8 cellular contexts compared by ENCODE assay signal in genomic region chr20:46757754-46758678, GRCh38. TPM values are rescaled to one million over a fixed set of nuclear protein-coding genes. Genes with fewer than 3 reads are reported as not detected.
A peak's percentile ranks its signal among the peaks of the same experiment; 100 is the strongest.
DNase-seq lines count a peak whose midpoint lies in the region; ATAC-seq and TF ChIP-seq lines count a peak whose summit lies in the region.

No MANE protein-coding gene starts in this region.

- CTCF ChIA-PET in BJ (lab: Yijun Ruan, JAX) = interaction anchor here (0.6 to 5.8 kb wide), 17 partner anchors 11 to 516 kb away, joined by 3 to 38 read pairs (median 3); no protein-coding TSS in a partner anchor
- CTCF ChIA-PET in activated CD8-positive, alpha-beta T cell treated with anti-CD3 and anti-CD28 coated beads, Interleukin-2, amount 10 ng/mL, durations not matched to agents 7 days and 5 days (lab: Charles Lee) = interaction anchor here (0.6 to 1.5 kb wide), 6 partner anchors 9 to 407 kb away, joined by 3 read pairs; no protein-coding TSS in a partner anchor
- CTCF ChIA-PET in naive thymus-derived CD4-positive, alpha-beta T cell (lab: Charles Lee) = no interaction called here

- ATAC-seq in activated CD8-positive, alpha-beta T cell treated with anti-CD3 and anti-CD28 coated beads, Interleukin-2, amount 10 ng/mL, durations not matched to agents 7 days and 5 days = peak; percentile 61
- peak; percentile 78 for ATAC-seq in naive thymus-derived CD4-positive, alpha-beta T cell
- ATAC-seq in stimulated activated naive CD8-positive, alpha-beta T cell treated with anti-CD3 and anti-CD28 coated beads, Interleukin-15, Interleukin-2, amounts not matched to agents 100 U/mL and 50 U/mL, for 24 hours = peak; percentile 46
- no peak for ATAC-seq in GM21390 (IDR thresholded peaks at IDR 0.05; ENCODE audit: unreplicated experiment)

- H3K9me3 ChIP-seq in naive thymus-derived CD4-positive, alpha-beta T cell (ENCODE audit: control insufficient read depth in 2 of 3, low read length in 3 of 3) = no peaks in the 10 kb centered on the region

- peaks cover 8% of the 10 kb centered on the region for H3K4me1 Mint-ChIP-seq in activated CD8-positive, alpha-beta T cell treated with anti-CD3 and anti-CD28 coated beads, Interleukin-2, amount 10 ng/mL, durations not matched to agents 7 days and 5 days (ENCODE audit: low read depth)
- H3K4me1 Mint-ChIP-seq in endothelial cell (ENCODE audit: unreplicated experiment) = no peaks in the 10 kb centered on the region
- H3K4me1 Mint-ChIP-seq in naive thymus-derived CD4-positive, alpha-beta T cell = peaks cover 4 to 10% (median 6%) of the 10 kb centered on the region in 7 donors

- DNase-seq in BJ (ENCODE audit: low read depth) (no peak), HFF-Myc (ENCODE audit: extremely low read depth, low read depth) (peak; percentile 35), NCI-H748 (lab: John Stamatoyannopoulos, UW; ENCODE audit: unreplicated experiment) (peak; percentile 60), endothelial cell (ENCODE audit: low spot score) (peak; percentile 56)
- peak; percentile 77 for DNase-seq in activated CD8-positive, alpha-beta T cell treated with anti-CD3 and anti-CD28 coated beads, Interleukin-2, amount 10 ng/mL, durations not matched to agents 7 days and 5 days
- DNase-seq in naive thymus-derived CD4-positive, alpha-beta T cell = peak in 8 of 9 donors; percentile 21 to 51 (median 42)
- DNase-seq in stimulated activated naive CD8-positive, alpha-beta T cell treated with anti-CD3 and anti-CD28 coated beads, Interleukin-15, Interleukin-2, amounts not matched to agents 100 U/mL and 50 U/mL, for 24 hours = peak; percentile 56

- POLR2A ChIA-PET in BJ (lab: Charles Lee) = no interaction called here
- POLR2A ChIA-PET in activated CD8-positive, alpha-beta T cell treated with anti-CD3 and anti-CD28 coated beads, Interleukin-2, amount 10 ng/mL, durations not matched to agents 7 days and 5 days (lab: Charles Lee) = interaction anchor here (0.7 kb wide), 1 partner anchor 25 kb away, joined by 4 read pairs; no protein-coding TSS in a partner anchor
- POLR2A ChIA-PET in naive thymus-derived CD4-positive, alpha-beta T cell (lab: Charles Lee) = no interaction called here

- H3K27me3 ChIP-seq in BJ (ENCODE audit: control insufficient read depth, insufficient read depth, low read length) = peaks cover 3% of the 10 kb centered on the region; the same call in 1 of the 2 replicates
- no peaks in the 10 kb centered on the region for H3K27me3 ChIP-seq in naive thymus-derived CD4-positive, alpha-beta T cell (ENCODE audit: control insufficient read depth in 2 of 2, insufficient read depth in 2 of 2, low read length in 2 of 2)

- H3K36me3 Mint-ChIP-seq in activated CD8-positive, alpha-beta T cell treated with anti-CD3 and anti-CD28 coated beads, Interleukin-2, amount 10 ng/mL, durations not matched to agents 7 days and 5 days (ENCODE audit: low read depth) = no peaks in the 10 kb centered on the region
- no peaks in the 10 kb centered on the region for H3K36me3 Mint-ChIP-seq in endothelial cell (ENCODE audit: low read depth, unreplicated experiment)
- H3K36me3 Mint-ChIP-seq in naive thymus-derived CD4-positive, alpha-beta T cell = no peaks in the 10 kb centered on the region

- H3K36me3 ChIP-seq in BJ (ENCODE audit: control insufficient read depth, insufficient read depth, low read length) = no peaks in the 10 kb centered on the region
- no peaks in the 10 kb centered on the region for H3K36me3 ChIP-seq in naive thymus-derived CD4-positive, alpha-beta T cell (ENCODE audit: control insufficient read depth in 2 of 3, insufficient read depth in 3 of 3, low read length in 3 of 3)

- H3K9me3 Mint-ChIP-seq in activated CD8-positive, alpha-beta T cell treated with anti-CD3 and anti-CD28 coated beads, Interleukin-2, amount 10 ng/mL, durations not matched to agents 7 days and 5 days (ENCODE audit: insufficient read depth) = no peaks in the 10 kb centered on the region
- H3K9me3 Mint-ChIP-seq in endothelial cell (ENCODE audit: unreplicated experiment) = no peaks in the 10 kb centered on the region
- peaks cover 0 to 3% (median 0%) of the 10 kb centered on the region in 11 donors for H3K9me3 Mint-ChIP-seq in naive thymus-derived CD4-positive, alpha-beta T cell

- H3K4me3 ChIP-seq in BJ (ENCODE audit: low read depth, low read length) (no peak overlapping the region), HFF-Myc (replicated peaks; ENCODE audit: low read depth, low read length) (no peak overlapping the region)
- H3K4me3 ChIP-seq in naive thymus-derived CD4-positive, alpha-beta T cell (ENCODE audit: low read length) = no peak overlapping the region

- no peaks in the 10 kb centered on the region for H3K4me1 ChIP-seq in naive thymus-derived CD4-positive, alpha-beta T cell (ENCODE audit: control insufficient read depth in 2 of 2, insufficient read depth in 2 of 2, low read length in 2 of 2)

- H3K27ac Mint-ChIP-seq in activated CD8-positive, alpha-beta T cell treated with anti-CD3 and anti-CD28 coated beads, Interleukin-2, amount 10 ng/mL, durations not matched to agents 7 days and 5 days = no peak overlapping the region
- H3K27ac Mint-ChIP-seq in endothelial cell (ENCODE audit: unreplicated experiment) = no peak overlapping the region
- H3K27ac Mint-ChIP-seq in naive thymus-derived CD4-positive, alpha-beta T cell = no peak overlapping the region

- H3K27ac ChIP-seq in naive thymus-derived CD4-positive, alpha-beta T cell (ENCODE audit: low read depth, low read length) = no peak overlapping the region

- H3K4me3 Mint-ChIP-seq in activated CD8-positive, alpha-beta T cell treated with anti-CD3 and anti-CD28 coated beads, Interleukin-2, amount 10 ng/mL, durations not matched to agents 7 days and 5 days = no peak overlapping the region
- no peak overlapping the region for H3K4me3 Mint-ChIP-seq in endothelial cell (ENCODE audit: unreplicated experiment)
- H3K4me3 Mint-ChIP-seq in naive thymus-derived CD4-positive, alpha-beta T cell = no peak overlapping the region

- H3K27me3 Mint-ChIP-seq in activated CD8-positive, alpha-beta T cell treated with anti-CD3 and anti-CD28 coated beads, Interleukin-2, amount 10 ng/mL, durations not matched to agents 7 days and 5 days (ENCODE audit: low read depth) = peaks cover 4% of the 10 kb centered on the region
- peaks cover 2% of the 10 kb centered on the region for H3K27me3 Mint-ChIP-seq in endothelial cell (ENCODE audit: unreplicated experiment)
- H3K27me3 Mint-ChIP-seq in naive thymus-derived CD4-positive, alpha-beta T cell = peaks cover 0 to 13% (median 11%) of the 10 kb centered on the region in 5 donors

- intact Hi-C loops in naive thymus-derived CD4-positive, alpha-beta T cell (cut with micrococcal nuclease) = loop anchor here (1.0 to 10.0 kb wide), 4 partner anchors 263 to 1867 kb away; no protein-coding TSS in a partner anchor

- TF ChIP-seq CTCF in BJ (IDR thresholded peaks at IDR 0.05; ENCODE audit: insufficient read depth, low read depth, low read length) = peak; percentile 97
- peak; percentile 98 for TF ChIP-seq CTCF in HFF-Myc (IDR thresholded peaks at IDR 0.05; ENCODE audit: low read depth, low read length, missing control alignments)
- TF ChIP-seq CTCF in endothelial cell (IDR thresholded peaks at IDR 0.05; ENCODE audit: unreplicated experiment) = peak; percentile 97

RNA-seq across cellular contexts. Expression of gene SLC2A10, which starts 48.6 kb away (rescaled TPM):
- polyA plus RNA-seq in BJ (2011; rRNA removed) = 31.0 and 41.9 TPM in 2 replicates
- polyA minus RNA-seq in BJ (2011; rRNA and poly(A)+ RNA removed) = 28.7 and 38.0 TPM in 2 replicates
- total RNA-seq in activated CD8-positive, alpha-beta T cell treated with anti-CD3 and anti-CD28 coated beads, Interleukin-2, amount 10 ng/mL, durations not matched to agents 7 days and 5 days = not detected
- 19.4 TPM for total RNA-seq in endothelial cell (ENCODE audit: unreplicated experiment)
- under 1 TPM in 2 of 5 experiments, not detected in 3; 0.05 to 0.17 TPM for total RNA-seq in naive thymus-derived CD4-positive, alpha-beta T cell
- polyA plus RNA-seq in naive thymus-derived CD4-positive, alpha-beta T cell = not detected

Comparison
In these comparisons a context has a peak if more than half of its experiments do, and no peak if none do; other contexts are left out.
1. RNA of gene SLC2A10, which starts 48.6 kb away (total RNA-seq): 19.4 TPM in endothelial cell (single experiment); not detected in activated CD8-positive, alpha-beta T cell treated with anti-CD3 and anti-CD28 coated beads, Interleukin-2, amount 10 ng/mL, durations not matched to agents 7 days and 5 days and 0.05 to 0.17 TPM in naive thymus-derived CD4-positive, alpha-beta T cell; every median in the first group is over 10 times any median in the second.
2. Peak in every context shown above with its lines, with median percentiles within 50 percentile points of each other: CTCF ChIP-seq.